In genomic region chr22:37471721-37472417, GRCh38 we compare ENCODE assay signal across 14 cellular contexts. TPM values are rescaled to one million over a fixed set of nuclear protein-coding genes. Genes with fewer than 3 reads are reported as not detected.
DNase-seq lines count a peak whose midpoint lies in the region; ATAC-seq, FAIRE-seq and TF ChIP-seq lines count a peak whose summit lies in the region.
"Had no signal": no experiment of that assay in that cellular context is flagged by ENCODE, and none has a peak within 500 bp of the region (broad histone marks: within the 10 kb centered on the region; RNA-seq: fewer than 3 reads in every experiment).

No MANE protein-coding gene starts in this region.

- TF ChIP-seq CTCF in activated CD8-positive, alpha-beta T cell treated with anti-CD3 and anti-CD28 coated beads for 36 hours (IDR thresholded peaks at IDR 0.05), result no peak
- TF ChIP-seq CTCF in A549 (IDR thresholded peaks at IDR 0.05) (no peak), HCT116 (IDR thresholded peaks at IDR 0.05 in 2 of 3, conservative IDR thresholded peaks at IDR 0.05 in 1 of 3; ENCODE audit: borderline replicate concordance in 1 of 3, insufficient read depth in 1 of 3, low read depth in 2 of 3, low read length in 2 of 3) (no peak), K562 (IDR thresholded peaks at IDR 0.05 in 2 of 3, conservative IDR thresholded peaks at IDR 0.05 in 1 of 3; ENCODE audit: insufficient read depth in 2 of 3, low read depth in 1 of 3, low read length in 3 of 3) (no peak), ovary (IDR thresholded peaks at IDR 0.05) (no peak)

- H3K27ac Mint-ChIP-seq in activated CD8-positive, alpha-beta T cell treated with anti-CD3 and anti-CD28 coated beads, Interleukin-2, amount 10 ng/mL, durations not matched to agents 7 days and 5 days, result peak overlapping the region; percentile 57
- H3K27ac Mint-ChIP-seq in activated CD8-positive, alpha-beta T cell treated with anti-CD3 and anti-CD28 coated beads for 36 hours, result no peak overlapping the region

- H2AFZ ChIP-seq in HCT116 (ENCODE audit: low read depth, low read length, poor library complexity, severe bottlenecking) (no peak overlapping the region), K562 (ENCODE audit: low read depth, low read length) (no peak overlapping the region), GM23248 (no peak overlapping the region)

- POLR2A ChIA-PET in activated CD8-positive, alpha-beta T cell treated with anti-CD3 and anti-CD28 coated beads, Interleukin-2, amount 10 ng/mL, durations not matched to agents 7 days and 5 days (lab: Charles Lee), result interaction anchor here (1.0 to 1.5 kb wide), 2 partner anchors 13 to 15 kb away, joined by 3 read pairs; no protein-coding TSS in a partner anchor
- POLR2A ChIA-PET in activated CD8-positive, alpha-beta T cell treated with anti-CD3 and anti-CD28 coated beads for 36 hours (lab: Charles Lee), result interaction anchor here (0.5 to 1.5 kb wide), 4 partner anchors 8 to 229 kb away, joined by 3 to 13 read pairs (median 3); partner anchors contain the start of gene MFNG
- POLR2A ChIA-PET in A549 (lab: Yijun Ruan, JAX) (no interaction called here), HCT116 (lab: Charles Lee) (interaction anchor here (0.5 to 1.1 kb wide), 2 partner anchors 96 to 171 kb away, joined by 3 to 4 read pairs; no protein-coding TSS in a partner anchor), K562 (lab: Yijun Ruan, JAX) (interaction anchor here (0.5 to 1.4 kb wide), 2 partner anchors 9 to 55 kb away, joined by 5 read pairs; no protein-coding TSS in a partner anchor)

- RAD21 ChIA-PET in HCT116 (lab: Charles Lee; ENCODE audit: low non-redundant PET in 1 of 2, low total read pairs in 2 of 2, uncharacterized antibody in 2 of 2, unreplicated experiment in 2 of 2), result interaction anchor here (1.0 to 1.3 kb wide), 4 partner anchors 23 to 155 kb away, joined by 3 to 4 read pairs (median 4); partner anchors contain the start of gene CARD10 (in 1 of the 2)

- no peak for TF ChIP-seq RAD21 in A549 (conservative IDR thresholded peaks at IDR 0.05 in 1 of 2, IDR thresholded peaks at IDR 0.05 in 1 of 2)
- TF ChIP-seq RAD21 in HCT116 (IDR thresholded peaks at IDR 0.05; ENCODE audit: low read depth), result no peak
- no peak for TF ChIP-seq RAD21 in K562 (CRISPR knock-in tag; conservative IDR thresholded peaks at IDR 0.05 in 1 of 2, IDR thresholded peaks at IDR 0.05 in 1 of 2)

- H3K27me3 ChIP-seq in HCT116 (ENCODE audit: insufficient read depth, low read length) (no peaks in the 10 kb centered on the region), K562 (ENCODE audit: control insufficient read depth in 2 of 2, insufficient read depth in 2 of 2, low read length in 2 of 2) (peaks cover 3 to 31% of the 10 kb centered on the region in 2 experiments; a peak in 2 of 5 replicates), ovary (no peaks in the 10 kb centered on the region), GM23248 (replicated peaks; ENCODE audit: insufficient read depth) (peaks cover 62% of the 10 kb centered on the region)

- no peaks in the 10 kb centered on the region for H3K9me1 ChIP-seq in K562 (ENCODE audit: control insufficient read depth, insufficient read depth, low read length)

- TF ChIP-seq EP300 in A549 (IDR thresholded peaks at IDR 0.05) (no peak), K562 (IDR thresholded peaks at IDR 0.05; ENCODE audit: low read length) (no peak), ovary (IDR thresholded peaks at IDR 0.05) (no peak)

- no peaks in the 10 kb centered on the region for H3K9me3 ChIP-seq in A549
- no peaks in the 10 kb centered on the region for H3K9me3 ChIP-seq in HCT116 (ENCODE audit: control insufficient read depth in 1 of 2, insufficient read depth in 1 of 2, low read depth in 1 of 2, low read length in 2 of 2)
- no peaks in the 10 kb centered on the region for H3K9me3 ChIP-seq in K562 (replicated peaks; ENCODE audit: control insufficient read depth, insufficient read depth, low read depth, low read length)
- no peaks in the 10 kb centered on the region for H3K9me3 ChIP-seq in ovary
- H3K9me3 ChIP-seq in GM23248 (ENCODE audit: low read depth), result no peaks in the 10 kb centered on the region
- H3K9me3 ChIP-seq: SK-N-SH had no signal

- no peaks in the 10 kb centered on the region for H4K20me1 ChIP-seq in HCT116 (ENCODE audit: insufficient read depth)
- H4K20me1 ChIP-seq in K562 (replicated peaks; ENCODE audit: control insufficient read depth, insufficient read depth, low read length), result no peaks in the 10 kb centered on the region
- H4K20me1 ChIP-seq in GM23248 (ENCODE audit: insufficient read depth), result no peaks in the 10 kb centered on the region

- intact Hi-C loops in activated CD8-positive, alpha-beta T cell treated with anti-CD3 and anti-CD28 coated beads for 36 hours (cut with micrococcal nuclease), result no loop called here
- intact Hi-C loops in HCT116 (cut with micrococcal nuclease), result no loop called here
- intact Hi-C loops in K562 (cut with micrococcal nuclease), result no loop called here
- intact Hi-C loops in ovary (cut with DNase I), result no loop called here

- no peaks in the 10 kb centered on the region for H3K4me1 ChIP-seq in A549
- H3K4me1 ChIP-seq in HCT116 (ENCODE audit: control insufficient read depth in 1 of 2, insufficient read depth in 2 of 2, low read length in 2 of 2), result peaks cover 0 to 31% of the 10 kb centered on the region in 2 experiments; a peak in 3 of 4 replicates
- H3K4me1 ChIP-seq in K562 (replicated peaks in 1 of 2; ENCODE audit: control insufficient read depth in 2 of 2, insufficient read depth in 2 of 2, low read length in 2 of 2), result no peaks in the 10 kb centered on the region; a peak in 1 of 5 replicates
- H3K4me1 ChIP-seq in ovary (ENCODE audit: insufficient read depth), result no peaks in the 10 kb centered on the region
- H3K4me1 ChIP-seq in GM23248 (ENCODE audit: insufficient read depth), result no peaks in the 10 kb centered on the region

- H3K4me2 ChIP-seq in A549 (no peak overlapping the region), HCT116 (ENCODE audit: low read length) (no peak overlapping the region), K562 (ENCODE audit: insufficient read depth, low read length) (no peak overlapping the region), GM23248 (ENCODE audit: unreplicated experiment) (no peak overlapping the region)
- H3K4me2 ChIP-seq: SK-N-SH had no signal

- H3K27me3 Mint-ChIP-seq in activated CD8-positive, alpha-beta T cell treated with anti-CD3 and anti-CD28 coated beads, Interleukin-2, amount 10 ng/mL, durations not matched to agents 7 days and 5 days (ENCODE audit: low read depth), result no peaks in the 10 kb centered on the region
- no peaks in the 10 kb centered on the region for H3K27me3 Mint-ChIP-seq in activated CD8-positive, alpha-beta T cell treated with anti-CD3 and anti-CD28 coated beads for 36 hours

- no peaks in the 10 kb centered on the region for H3K79me2 ChIP-seq in HCT116 (ENCODE audit: insufficient read depth, low read length)
- no peaks in the 10 kb centered on the region for H3K79me2 ChIP-seq in K562 (ENCODE audit: control insufficient read depth, insufficient read depth, low read length)
- H3K79me2 ChIP-seq in GM23248 (ENCODE audit: insufficient read depth), result no peaks in the 10 kb centered on the region

- DNase-seq in activated CD8-positive, alpha-beta T cell treated with anti-CD3 and anti-CD28 coated beads, Interleukin-2, amount 10 ng/mL, durations not matched to agents 7 days and 5 days, result no peak
- no peak for DNase-seq in activated CD8-positive, alpha-beta T cell treated with anti-CD3 and anti-CD28 coated beads for 36 hours
- DNase-seq in A549 (ENCODE audit: low read depth in 1 of 2, low spot score in 1 of 2), result no peak
- DNase-seq in HCT116 (ENCODE audit: low read depth, low spot score), result no peak
- no peak for DNase-seq in K562 (ENCODE audit: extremely low read depth in 1 of 4, low spot score in 3 of 4)
- DNase-seq in ovary, result no peak
- DNase-seq in GM23248, result no peak
- DNase-seq: NCI-H187 treated with DMSO at 0.1 percent for 48 hours, NCI-H510A treated with DMSO at 0.1 percent for 48 hours, Right ventricle myocardium superior had no signal

- H3K4me3 ChIP-seq in A549 (no peak overlapping the region), HCT116 (replicated peaks in 1 of 2; ENCODE audit: low read depth in 1 of 2, low read length in 2 of 2) (no peak overlapping the region), K562 (no peak overlapping the region), ovary (no peak overlapping the region), GM23248 (no peak overlapping the region)

- CTCF ChIA-PET in activated CD8-positive, alpha-beta T cell treated with anti-CD3 and anti-CD28 coated beads, Interleukin-2, amount 10 ng/mL, durations not matched to agents 7 days and 5 days (lab: Charles Lee), result interaction anchor here (0.7 to 3.1 kb wide), 24 partner anchors 8 to 211 kb away, joined by 3 to 44 read pairs (median 4); partner anchors contain the start of gene MFNG
- CTCF ChIA-PET in activated CD8-positive, alpha-beta T cell treated with anti-CD3 and anti-CD28 coated beads for 36 hours (lab: Charles Lee), result interaction anchor here (0.7 to 2.8 kb wide), 30 partner anchors 9 to 212 kb away, joined by 3 to 31 read pairs (median 4); partner anchors contain the start of gene MFNG
- CTCF ChIA-PET in A549 (lab: Yijun Ruan, JAX) (interaction anchor here (0.5 to 5.6 kb wide), 32 partner anchors 9 to 1153 kb away, joined by 3 to 42 read pairs (median 5); partner anchors contain the start of gene MFNG), HCT116 (lab: Charles Lee) (interaction anchor here (0.8 to 1.9 kb wide), 23 partner anchors 10 to 211 kb away, joined by 3 to 23 read pairs (median 4); partner anchors contain the start of gene MFNG), K562 (lab: Yijun Ruan, JAX; ENCODE audit: low intra/inter-chr PET ratio) (no interaction called here)

- H3K4me1 Mint-ChIP-seq in activated CD8-positive, alpha-beta T cell treated with anti-CD3 and anti-CD28 coated beads, Interleukin-2, amount 10 ng/mL, durations not matched to agents 7 days and 5 days (ENCODE audit: low read depth), result peaks cover 16% of the 10 kb centered on the region
- peaks cover 3% of the 10 kb centered on the region for H3K4me1 Mint-ChIP-seq in activated CD8-positive, alpha-beta T cell treated with anti-CD3 and anti-CD28 coated beads for 36 hours (ENCODE audit: low read depth)

- H3F3A ChIP-seq in GM23248 (ENCODE audit: insufficient read depth), result peaks cover 8% of the 10 kb centered on the region; the same call in 1 of the 2 replicates

- H3K9me3 Mint-ChIP-seq in activated CD8-positive, alpha-beta T cell treated with anti-CD3 and anti-CD28 coated beads, Interleukin-2, amount 10 ng/mL, durations not matched to agents 7 days and 5 days (ENCODE audit: insufficient read depth), result no peaks in the 10 kb centered on the region
- H3K9me3 Mint-ChIP-seq in activated CD8-positive, alpha-beta T cell treated with anti-CD3 and anti-CD28 coated beads for 36 hours, result no peaks in the 10 kb centered on the region

- no peaks in the 10 kb centered on the region for H3K9me2 ChIP-seq in HCT116 (ENCODE audit: insufficient read depth)
- H3K9me2 ChIP-seq in GM23248 (ENCODE audit: insufficient read depth), result no peaks in the 10 kb centered on the region
- H3K9me2 ChIP-seq: SK-N-SH had no signal

- TF ChIP-seq POLR2A in A549 (IDR thresholded peaks at IDR 0.05; ENCODE audit: low read length), result no peak
- no peak for TF ChIP-seq POLR2A in HCT116 (IDR thresholded peaks at IDR 0.05; ENCODE audit: borderline replicate concordance, extremely low read depth, insufficient read depth, insufficient read length)
- no peak for TF ChIP-seq POLR2A in K562 (conservative IDR thresholded peaks at IDR 0.05)
- no peak for TF ChIP-seq POLR2A in ovary (IDR thresholded peaks at IDR 0.05)

- H3K9ac ChIP-seq in HCT116 (ENCODE audit: low read length) (no peak overlapping the region), K562 (ENCODE audit: insufficient read depth in 1 of 2, low read depth in 2 of 2, low read length in 2 of 2) (no peak overlapping the region), GM23248 (no peak overlapping the region)
- H3K9ac ChIP-seq: SK-N-SH had no signal

- BruUV-seq in HCT116 (replicated peaks; lab: Mats Ljungman, UMichigan) (no TSS peak), K562 (replicated peaks; lab: Mats Ljungman, UMichigan) (no TSS peak)

- no peak for FAIRE-seq in A549 (lab: Jason Lieb, UNC)
- FAIRE-seq in K562 (lab: Jason Lieb, UNC), result no peak

- H3K36me3 ChIP-seq in HCT116 (ENCODE audit: control insufficient read depth in 1 of 2, insufficient read depth in 2 of 2, low read length in 2 of 2), result no peaks in the 10 kb centered on the region
- no peaks in the 10 kb centered on the region for H3K36me3 ChIP-seq in K562 (ENCODE audit: control insufficient read depth, insufficient read depth, low read length)
- no peaks in the 10 kb centered on the region for H3K36me3 ChIP-seq in ovary
- H3K36me3 ChIP-seq in GM23248 (ENCODE audit: low read depth), result no peaks in the 10 kb centered on the region

- H3K36me3 Mint-ChIP-seq in activated CD8-positive, alpha-beta T cell treated with anti-CD3 and anti-CD28 coated beads, Interleukin-2, amount 10 ng/mL, durations not matched to agents 7 days and 5 days (ENCODE audit: low read depth), result peaks cover 49% of the 10 kb centered on the region
- H3K36me3 Mint-ChIP-seq in activated CD8-positive, alpha-beta T cell treated with anti-CD3 and anti-CD28 coated beads for 36 hours (ENCODE audit: low read depth), result peaks cover 40% of the 10 kb centered on the region

- in situ Hi-C loops in K562 (cut with MboI) (no loop called here), GM23248 (cut with MboI) (no loop called here)

- WGBS in A549 (ENCODE audit: missing lambda C conversion rate), result 79% methylated on average over 9 of the region's 10 CpGs
- WGBS in K562 (ENCODE audit: insufficient coverage, low coverage, missing lambda C conversion rate), result 0% methylated on average over 4 of the region's 10 CpGs
- 71 to 79% (median 77%) methylated on average over 10 of the region's 10 CpGs for WGBS in ovary, 3 donors
- 55% methylated on average over 9 to 10 of the region's 10 CpGs for WGBS in GM23248 (ENCODE audit: low coverage in 1 of 2, low lambda C conversion rate in 2 of 2, missing lambda C conversion rate in 2 of 2), 2 experiments

- H3K27ac ChIP-seq in A549 (no peak overlapping the region), HCT116 (ENCODE audit: low read depth, low read length) (no peak overlapping the region), K562 (ENCODE audit: extremely low read depth, low read depth, low read length) (no peak overlapping the region), ovary (no peak overlapping the region), GM23248 (no peak overlapping the region)
- H3K27ac ChIP-seq: C4-2B had no signal

- no peak for ATAC-seq in activated CD8-positive, alpha-beta T cell treated with anti-CD3 and anti-CD28 coated beads, Interleukin-2, amount 10 ng/mL, durations not matched to agents 7 days and 5 days
- ATAC-seq in activated CD8-positive, alpha-beta T cell treated with anti-CD3 and anti-CD28 coated beads for 36 hours, result no peak
- ATAC-seq in A549, result peak in 1 of 2 experiments; percentile 25; a peak in 3 of 6 replicates
- peak; percentile 48 for ATAC-seq in HCT116
- ATAC-seq in K562, result no peak

- no peak overlapping the region for H3K4me3 Mint-ChIP-seq in activated CD8-positive, alpha-beta T cell treated with anti-CD3 and anti-CD28 coated beads, Interleukin-2, amount 10 ng/mL, durations not matched to agents 7 days and 5 days
- no peak overlapping the region for H3K4me3 Mint-ChIP-seq in activated CD8-positive, alpha-beta T cell treated with anti-CD3 and anti-CD28 coated beads for 36 hours

RNA-seq across cellular contexts. Expression of gene MFNG, which starts 14.3 kb away (rescaled TPM):
- total RNA-seq in activated CD8-positive, alpha-beta T cell treated with anti-CD3 and anti-CD28 coated beads, Interleukin-2, amount 10 ng/mL, durations not matched to agents 7 days and 5 days, result 100 to 1,000 TPM; 227 to 232 TPM
- 100 to 1,000 TPM; 155 to 160 TPM for total RNA-seq in activated CD8-positive, alpha-beta T cell treated with anti-CD3 and anti-CD28 coated beads for 36 hours
- 1.2 and 2.0 TPM in 2 replicates for polyA plus RNA-seq in A549 (2011; rRNA removed)
- polyA plus RNA-seq in A549 (2012; cell fraction: cytosol; rRNA removed), result 2.3 and 3.2 TPM in 2 replicates
- polyA plus RNA-seq in A549 (2012; cell fraction: nucleus; rRNA removed), result 18.4 and 23.7 TPM in 2 replicates
- 1.7 to 1.8 TPM (median 1.7 TPM) in 3 replicates for polyA plus RNA-seq in A549 (2017; fragmentation: RNase III; extraction: RNeasy Plus Mini Kit Qiagen cat#74134 plus additional on column Dnase treatment)
- polyA minus RNA-seq in A549 (2011; rRNA and poly(A)+ RNA removed), result 0.73 and 0.95 TPM in 2 replicates
- 4.5 TPM for total RNA-seq in HCT116 (2021; ENCODE audit: unreplicated experiment)
- 3.3 and 3.4 TPM in 2 replicates for polyA plus RNA-seq in HCT116 (2012)
- 0.83 TPM in 1 of 2 replicates, not detected in the other for total RNA-seq in K562 (2011; cell fraction: chromatin; rRNA removed; ENCODE audit: low replicate concordance)
- not detected in 2 replicates for total RNA-seq in K562 (2011; cell fraction: nucleolus; rRNA removed)
- total RNA-seq in K562 (2011; cell fraction: nucleoplasm; rRNA removed), result not detected in 2 replicates
- 0.53 and 0.54 TPM in 2 replicates for total RNA-seq in K562 (2014; rRNA removed)
- total RNA-seq in K562 (2014; rRNA removed; fragmentation: Illumina TruSeq; extraction: Trizol), result 0.32 TPM in 1 of 2 replicates, not detected in the other
- 0.26 TPM in 1 of 2 replicates, not detected in the other for total RNA-seq in K562 (2015; rRNA removed; fragmentation: Illumina TruSeq; extraction: Trizol)
- total RNA-seq in K562 (2021), result 0.73 and 0.89 TPM in 2 replicates
- 0.08 and 0.38 TPM in 2 replicates for polyA plus RNA-seq in K562 (2011; rRNA removed)
- polyA plus RNA-seq in K562 (2011; cell fraction: cytosol; rRNA removed), result 0.18 and 1.2 TPM in 2 replicates
- polyA plus RNA-seq in K562 (2011; cell fraction: nucleus; rRNA removed), result 0.10 and 1.6 TPM in 2 replicates
- polyA plus RNA-seq in K562 (2012), result 0.10 and 0.86 TPM in 2 replicates
- 0.14 and 0.16 TPM in 2 replicates for polyA plus RNA-seq in K562 (2014; fragmentation: Illumina TruSeq; extraction: Trizol)
- polyA plus RNA-seq in K562 (2014; fragmentation: Nextera tagmentation; extraction: Ambion mirVana), result not detected
- polyA plus RNA-seq in K562 (2014; rRNA removed), result 0.13 and 0.20 TPM in 2 replicates
- polyA minus RNA-seq in K562 (2011; rRNA and poly(A)+ RNA removed), result 0.49 TPM in 1 of 2 replicates, not detected in the other
- polyA minus RNA-seq in K562 (2011; cell fraction: cytosol; rRNA and poly(A)+ RNA removed), result not detected in 2 replicates
- polyA minus RNA-seq in K562 (2011; cell fraction: nucleus; rRNA and poly(A)+ RNA removed), result not detected in 2 replicates
- 10 to 100 TPM in 1 of 7 donors, 1 to 10 TPM in 6; 4.4 to 11.1 (median 7.1) TPM for total RNA-seq in ovary
- 1 to 10 TPM; 4.7 to 7.1 TPM for polyA plus RNA-seq in ovary
- total RNA-seq in GM23248 (2014; rRNA removed; shearing (Covaris generic)), result not detected in 2 replicates
- polyA plus RNA-seq in GM23248 (2016; fragmentation: Nextera tagmentation; extraction: Ambion mirVana), result 0.32 TPM in 1 of 2 replicates, not detected in the other
- total RNA-seq: A673 had no signal

RNA-seq across cellular contexts. Expression of gene ELFN2, which starts 44.6 kb away (rescaled TPM):
- total RNA-seq in activated CD8-positive, alpha-beta T cell treated with anti-CD3 and anti-CD28 coated beads, Interleukin-2, amount 10 ng/mL, durations not matched to agents 7 days and 5 days, result under 1 TPM; 0.05 to 0.08 TPM
- total RNA-seq in activated CD8-positive, alpha-beta T cell treated with anti-CD3 and anti-CD28 coated beads for 36 hours, result under 1 TPM; 0.51 to 0.52 TPM
- polyA plus RNA-seq in A549 (2011; rRNA removed) (0.94 and 1.0 TPM in 2 replicates), A549 (2017; fragmentation: RNase III; extraction: RNeasy Plus Mini Kit Qiagen cat#74134 plus additional on column Dnase treatment) (7.5 to 9.6 TPM (median 8.1 TPM) in 3 replicates), K562 (2011; rRNA removed) (not detected in 2 replicates), K562 (2014; fragmentation: Illumina TruSeq; extraction: Trizol) (not detected in 2 replicates), K562 (2014; fragmentation: Nextera tagmentation; extraction: Ambion mirVana) (not detected), K562 (2014; rRNA removed) (not detected in 2 replicates), ovary (under 1 TPM; 0.01 to 0.05 TPM), GM23248 (2016; fragmentation: Nextera tagmentation; extraction: Ambion mirVana) (0.19 and 0.48 TPM in 2 replicates)
- polyA plus RNA-seq in A549 (2012; cell fraction: cytosol; rRNA removed), result 2.0 and 3.1 TPM in 2 replicates
- 11.0 and 14.5 TPM in 2 replicates for polyA plus RNA-seq in A549 (2012; cell fraction: nucleus; rRNA removed)
- 1.2 and 1.7 TPM in 2 replicates for polyA minus RNA-seq in A549 (2011; rRNA and poly(A)+ RNA removed)
- total RNA-seq in HCT116 (2021; ENCODE audit: unreplicated experiment) (45.4 TPM), K562 (2014; rRNA removed) (not detected in 2 replicates), K562 (2014; rRNA removed; fragmentation: Illumina TruSeq; extraction: Trizol) (not detected in 2 replicates), K562 (2015; rRNA removed; fragmentation: Illumina TruSeq; extraction: Trizol) (not detected in 2 replicates), K562 (2021) (not detected in 2 replicates), ovary (under 1 TPM in 2 of 7 donors, not detected in 5; 0.02 to 0.03 TPM)
- 30.1 TPM in 2 replicates for polyA plus RNA-seq in HCT116 (2012)
- total RNA-seq in K562 (2011; cell fraction: chromatin; rRNA removed; ENCODE audit: low replicate concordance), result not detected in 2 replicates
- total RNA-seq in K562 (2011; cell fraction: nucleolus; rRNA removed), result not detected in 2 replicates
- not detected in 2 replicates for total RNA-seq in K562 (2011; cell fraction: nucleoplasm; rRNA removed)
- under 0.01 and 0.01 TPM in 2 replicates for polyA plus RNA-seq in K562 (2011; cell fraction: cytosol; rRNA removed)
- polyA plus RNA-seq in K562 (2011; cell fraction: nucleus; rRNA removed), result 0.01 TPM in 1 of 2 replicates, not detected in the other
- polyA plus RNA-seq in K562 (2012), result not detected in 2 replicates
- not detected in 2 replicates for polyA minus RNA-seq in K562 (2011; rRNA and poly(A)+ RNA removed)
- polyA minus RNA-seq in K562 (2011; cell fraction: cytosol; rRNA and poly(A)+ RNA removed), result not detected in 2 replicates
- polyA minus RNA-seq in K562 (2011; cell fraction: nucleus; rRNA and poly(A)+ RNA removed), result not detected in 2 replicates
- 0.89 and 1.1 TPM in 2 replicates for total RNA-seq in GM23248 (2014; rRNA removed; shearing (Covaris generic))
- total RNA-seq: A673, HT-29 had no signal

RNA-seq across cellular contexts. Expression of gene CARD10, which starts 47.3 kb away (rescaled TPM):
- under 1 TPM in 1 of 2 experiments, not detected in 1; 0.31 TPM for total RNA-seq in activated CD8-positive, alpha-beta T cell treated with anti-CD3 and anti-CD28 coated beads, Interleukin-2, amount 10 ng/mL, durations not matched to agents 7 days and 5 days
- total RNA-seq in activated CD8-positive, alpha-beta T cell treated with anti-CD3 and anti-CD28 coated beads for 36 hours, result under 1 TPM; 0.09 to 0.18 TPM
- 8.3 and 11.1 TPM in 2 replicates for polyA plus RNA-seq in A549 (2011; rRNA removed)
- polyA plus RNA-seq in A549 (2012; cell fraction: cytosol; rRNA removed), result 16.0 and 23.0 TPM in 2 replicates
- 52.8 and 67.1 TPM in 2 replicates for polyA plus RNA-seq in A549 (2012; cell fraction: nucleus; rRNA removed)
- 14.1 to 16.1 TPM (median 15.3 TPM) in 3 replicates for polyA plus RNA-seq in A549 (2017; fragmentation: RNase III; extraction: RNeasy Plus Mini Kit Qiagen cat#74134 plus additional on column Dnase treatment)
- 12.5 and 17.6 TPM in 2 replicates for polyA minus RNA-seq in A549 (2011; rRNA and poly(A)+ RNA removed)
- total RNA-seq in HCT116 (2021; ENCODE audit: unreplicated experiment), result 32.0 TPM
- polyA plus RNA-seq in HCT116 (2012), result 22.8 and 27.4 TPM in 2 replicates
- 5.4 and 20.1 TPM in 2 replicates for total RNA-seq in K562 (2011; cell fraction: chromatin; rRNA removed; ENCODE audit: low replicate concordance)
- 9.2 and 11.7 TPM in 2 replicates for total RNA-seq in K562 (2011; cell fraction: nucleolus; rRNA removed)
- 6.9 and 8.3 TPM in 2 replicates for total RNA-seq in K562 (2011; cell fraction: nucleoplasm; rRNA removed)
- 4.2 and 4.4 TPM in 2 replicates for total RNA-seq in K562 (2014; rRNA removed)
- 0.57 and 0.84 TPM in 2 replicates for total RNA-seq in K562 (2014; rRNA removed; fragmentation: Illumina TruSeq; extraction: Trizol)
- 1.6 TPM in 2 replicates for total RNA-seq in K562 (2015; rRNA removed; fragmentation: Illumina TruSeq; extraction: Trizol)
- total RNA-seq in K562 (2021), result 4.6 and 5.8 TPM in 2 replicates
- polyA plus RNA-seq in K562 (2011; rRNA removed), result 3.0 and 4.2 TPM in 2 replicates
- polyA plus RNA-seq in K562 (2011; cell fraction: cytosol; rRNA removed), result 4.8 and 9.8 TPM in 2 replicates
- 14.1 and 18.7 TPM in 2 replicates for polyA plus RNA-seq in K562 (2011; cell fraction: nucleus; rRNA removed)
- 2.4 and 4.6 TPM in 2 replicates for polyA plus RNA-seq in K562 (2012)
- polyA plus RNA-seq in K562 (2014; fragmentation: Illumina TruSeq; extraction: Trizol), result 1.5 and 3.2 TPM in 2 replicates
- under 1 TPM; 0.13 to 0.20 TPM for polyA plus RNA-seq in K562 (2014; fragmentation: Nextera tagmentation; extraction: Ambion mirVana)
- polyA plus RNA-seq in K562 (2014; rRNA removed), result 3.6 and 5.8 TPM in 2 replicates
- 1.2 and 1.3 TPM in 2 replicates for polyA minus RNA-seq in K562 (2011; rRNA and poly(A)+ RNA removed)
- 5.9 TPM in 2 replicates for polyA minus RNA-seq in K562 (2011; cell fraction: cytosol; rRNA and poly(A)+ RNA removed)
- polyA minus RNA-seq in K562 (2011; cell fraction: nucleus; rRNA and poly(A)+ RNA removed), result 4.6 and 4.7 TPM in 2 replicates
- 10 to 100 TPM in 4 of 7 donors, 1 to 10 TPM in 3; 4.8 to 13.6 (median 10.1) TPM for total RNA-seq in ovary
- polyA plus RNA-seq in ovary, result 1 to 10 TPM in 1 of 2 donors, under 1 TPM in 1; 0.72 to 7.9 TPM
- 4.4 and 8.3 TPM in 2 replicates for total RNA-seq in GM23248 (2014; rRNA removed; shearing (Covaris generic))
- polyA plus RNA-seq in GM23248 (2016; fragmentation: Nextera tagmentation; extraction: Ambion mirVana), result 2.7 and 2.8 TPM in 2 replicates

Comparison
In these comparisons a context has a peak if more than half of its experiments do, and no peak if none do; other contexts are left out.
1. RNA of gene MFNG, which starts 14.3 kb away (total RNA-seq): 227 to 232 TPM in activated CD8-positive, alpha-beta T cell treated with anti-CD3 and anti-CD28 coated beads, Interleukin-2, amount 10 ng/mL, durations not matched to agents 7 days and 5 days and 155 to 160 TPM in activated CD8-positive, alpha-beta T cell treated with anti-CD3 and anti-CD28 coated beads for 36 hours; 4.4 to 11.1 TPM in ovary, 4.5 TPM in HCT116 (single experiment), 0.26 to 0.89 TPM in K562 and not detected in GM23248; every median in the first group is over 10 times any median in the second.
2. RNA of gene ELFN2, which starts 44.6 kb away (total RNA-seq): 45.4 TPM in HCT116 (single experiment); 0.89 to 1.1 TPM in GM23248, 0.51 to 0.52 TPM in activated CD8-positive, alpha-beta T cell treated with anti-CD3 and anti-CD28 coated beads for 36 hours, 0.05 to 0.08 TPM in activated CD8-positive, alpha-beta T cell treated with anti-CD3 and anti-CD28 coated beads, Interleukin-2, amount 10 ng/mL, durations not matched to agents 7 days and 5 days, not detected in K562 and 0.02 to 0.03 TPM in ovary; every median in the first group is over 10 times any median in the second.